Comparison of ENCODE assay signal across 9 cellular contexts in genomic region chr3:48564022-48564421, GRCh38. TPM values are rescaled to one million over a fixed set of nuclear protein-coding genes. Genes with fewer than 3 reads are reported as not detected.
DNase-seq lines count a peak whose midpoint lies in the region; ATAC-seq, FAIRE-seq and TF ChIP-seq lines count a peak whose summit lies in the region.
"Had no signal": no experiment of that assay in that cellular context is flagged by ENCODE, and none has a peak within 500 bp of the region (broad histone marks: within the 10 kb centered on the region; RNA-seq: fewer than 3 reads in every experiment).

No MANE protein-coding gene starts in this region.

- H3K27me3 ChIP-seq in adrenal gland (no peaks in the 10 kb centered on the region), lower lobe of right lung (ENCODE audit: low read depth) (no peaks in the 10 kb centered on the region), thyroid gland (no peaks in the 10 kb centered on the region)

- peaks cover 4 to 21% of the 10 kb centered on the region in 2 donors for H3K4me1 ChIP-seq in adrenal gland (replicated peaks in 1 of 2)
- H3K4me1 ChIP-seq in lower lobe of right lung: peaks cover 24% of the 10 kb centered on the region
- peaks cover 9 to 16% of the 10 kb centered on the region in 2 donors for H3K4me1 ChIP-seq in thyroid gland

- DNase-seq in AG08396 (ENCODE audit: low spot score): peak; percentile 81
- peak; percentile 85 for DNase-seq in HTR-8/SVneo (ENCODE audit: insufficient read length, low spot score)
- DNase-seq in adrenal gland: peak; percentile 48 to 79 (median 73)
- DNase-seq in lower lobe of right lung: peak; percentile 84
- DNase-seq in NCI-H524 (lab: John Stamatoyannopoulos, UW): no peak
- DNase-seq in thyroid gland: no peak

- peak overlapping the region in 1 of 5 donors; percentile 1 for H3K27ac ChIP-seq in adrenal gland
- no peak overlapping the region for H3K27ac ChIP-seq in lower lobe of right lung
- H3K27ac ChIP-seq in thyroid gland: no peak overlapping the region

- intact Hi-C loops in adrenal gland (cut with DNase I) (no loop called here), lower lobe of right lung (cut with DNase I) (no loop called here), thyroid gland (cut with DNase I) (no loop called here)

- WGBS in adrenal gland, 4 donors: 42 to 70% (median 60%) methylated on average over 9 to 10 of the region's 10 CpGs
- WGBS in thyroid gland, 2 donors: 81 to 86% methylated on average over 3 to 8 of the region's 10 CpGs

- TF ChIP-seq CTCF in adrenal gland (IDR thresholded peaks at IDR 0.05) (no peak), lower lobe of right lung (IDR thresholded peaks at IDR 0.05) (no peak), thyroid gland (IDR thresholded peaks at IDR 0.05) (no peak)

- FAIRE-seq in HTR-8/SVneo (lab: Jason Lieb, UNC): peak; percentile 88
- FAIRE-seq: GM18507 had no signal

- ATAC-seq in lower lobe of right lung (peak; percentile 59 to 65), HG03159 (IDR thresholded peaks at IDR 0.05; ENCODE audit: unreplicated experiment) (no peak), HG03280 (IDR thresholded peaks at IDR 0.05; ENCODE audit: unreplicated experiment) (no peak)

- H3K4me3 ChIP-seq in adrenal gland (no peak overlapping the region), lower lobe of right lung (no peak overlapping the region), thyroid gland (replicated peaks in 1 of 3) (no peak overlapping the region)

- H3K36me3 ChIP-seq in adrenal gland (replicated peaks in 1 of 2) (no peaks in the 10 kb centered on the region), lower lobe of right lung (no peaks in the 10 kb centered on the region), thyroid gland (no peaks in the 10 kb centered on the region)

- no peak for TF ChIP-seq POLR2A in adrenal gland (IDR thresholded peaks at IDR 0.05)
- TF ChIP-seq POLR2A in thyroid gland (IDR thresholded peaks at IDR 0.05): no peak

- no peaks in the 10 kb centered on the region for H3K9me3 ChIP-seq in adrenal gland (replicated peaks in 1 of 3)
- no peaks in the 10 kb centered on the region for H3K9me3 ChIP-seq in lower lobe of right lung
- no peaks in the 10 kb centered on the region for H3K9me3 ChIP-seq in thyroid gland

RNA-seq across cellular contexts. Expression of gene UCN2, which starts 0.4 kb away (rescaled TPM):
- total RNA-seq in adrenal gland (under 1 TPM in 1 of 8 donors, not detected in 7; 0.14 TPM), lower lobe of right lung (0.32 TPM), thyroid gland (not detected)
- polyA plus RNA-seq in adrenal gland: under 1 TPM in 2 of 3 donors, not detected in 1; 0.20 to 0.32 TPM

RNA-seq across cellular contexts. Expression of gene PFKFB4, which starts 7.4 kb away (rescaled TPM):
- total RNA-seq in adrenal gland (10 to 100 TPM in 1 of 8 donors, 1 to 10 TPM in 7; 2.0 to 10.2 (median 4.3) TPM), lower lobe of right lung (12.9 TPM), thyroid gland (1 to 10 TPM; 2.3 to 4.9 (median 3.2) TPM)
- 1 to 10 TPM; 1.8 to 5.6 (median 4.5) TPM for polyA plus RNA-seq in adrenal gland

RNA-seq across cellular contexts. Expression of gene COL7A1, which starts 31.1 kb away (rescaled TPM):
- total RNA-seq in adrenal gland (1 to 10 TPM in 7 of 8 donors, under 1 TPM in 1; 0.36 to 6.6 (median 2.2) TPM), lower lobe of right lung (2.6 TPM), thyroid gland (1 to 10 TPM in 1 of 4 donors, under 1 TPM in 3; 0.34 to 1.0 (median 0.80) TPM)
- polyA plus RNA-seq in adrenal gland: 10 to 100 TPM in 2 of 3 donors, under 1 TPM in 1; 0.35 to 66.9 (median 23.2) TPM

RNA-seq across cellular contexts. Expression of gene UQCRC1, which starts 45.4 kb away (rescaled TPM):
- 100 to 1,000 TPM; 229 to 383 (median 294) TPM for total RNA-seq in adrenal gland
- 100 to 1,000 TPM; 201 to 298 (median 227) TPM for polyA plus RNA-seq in adrenal gland
- 121 TPM for total RNA-seq in lower lobe of right lung
- total RNA-seq in thyroid gland: 100 to 1,000 TPM; 223 to 439 (median 295) TPM

RNA-seq across cellular contexts. Expression of gene TMEM89, which starts 57.5 kb away (rescaled TPM):
- total RNA-seq in adrenal gland: not detected
- not detected for polyA plus RNA-seq in adrenal gland
- total RNA-seq in lower lobe of right lung: not detected
- not detected for total RNA-seq in thyroid gland

Comparison
In these comparisons a context has a peak if more than half of its experiments do, and no peak if none do; other contexts are left out.
1. DNase-seq: peak in AG08396 (single experiment), HTR-8/SVneo (single experiment), adrenal gland (7 of 7) and lower lobe of right lung (single experiment); none in NCI-H524 (0 of 2) and thyroid gland (0 of 2).
2. ATAC-seq: peak in lower lobe of right lung (2 of 2); none in HG03159 (single experiment) and HG03280 (single experiment).